In the genomic region with DNA sequence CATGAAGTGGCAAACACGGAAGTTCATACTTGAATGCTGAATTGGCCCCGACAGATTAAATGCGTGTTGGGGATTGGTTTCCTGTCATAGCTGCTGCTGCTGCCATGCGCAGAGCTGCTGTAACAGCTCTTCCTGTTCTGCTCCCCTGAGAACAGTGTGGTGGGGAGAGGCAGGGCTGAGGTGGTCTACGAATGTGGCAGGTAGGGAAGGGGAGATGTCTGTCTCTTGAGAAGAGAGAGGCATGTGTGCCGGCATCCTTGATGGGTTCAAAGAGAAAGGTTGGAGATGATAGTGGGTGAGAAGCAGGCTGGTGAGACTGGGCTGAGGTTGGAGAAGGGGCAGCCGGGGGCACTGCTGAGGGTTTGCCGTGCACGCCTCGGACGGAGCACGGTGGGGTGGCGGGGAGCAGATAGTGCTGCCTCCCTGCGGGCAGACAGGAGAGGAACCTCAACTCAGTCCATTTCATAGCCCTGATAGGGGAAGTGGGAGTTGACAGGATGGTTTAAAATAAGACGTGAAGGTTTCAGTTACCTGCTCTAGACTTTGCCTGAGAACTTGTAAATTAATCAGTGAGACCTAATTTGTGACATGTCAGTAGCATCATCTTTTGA, we compare ENCODE assay signal across 8 cellular contexts. TPM values are rescaled to one million over a fixed set of nuclear protein-coding genes. Genes with fewer than 3 reads are reported as not detected.
DNase-seq lines count a peak whose midpoint lies in the region; ATAC-seq, FAIRE-seq and TF ChIP-seq lines count a peak whose summit lies in the region.

No MANE protein-coding gene starts in this region.

- POLR2A ChIA-PET in PC-3 (lab: Charles Lee; ENCODE audit: unreplicated experiment) = no interaction called here

- H3K27me3 Mint-ChIP-seq in activated T-helper 2 cell treated with anti-CD3 and anti-CD28 coated beads, Interferon-gamma antibody, Interleukin-2, Interleukin-4, amounts not matched to agents 10 μg/mL and 5 μg/mL and 100 μg/mL, durations not matched to agents 14 hours and 24 hours and 36 hours (ENCODE audit: low read depth) = peaks cover 2% of the 10 kb centered on the region

- H3K4me2 ChIP-seq in OCI-LY3 (ENCODE audit: low read length) (peak overlapping the region; percentile 92), PC-3 (ENCODE audit: low read length) (no peak overlapping the region)

- H3K27me3 ChIP-seq in OCI-LY3 (ENCODE audit: low read depth, low read length) (no peaks in the 10 kb centered on the region), PC-3 (ENCODE audit: low read length) (no peaks in the 10 kb centered on the region)

- H3K4me1 ChIP-seq in OCI-LY3 (ENCODE audit: low read length) = peaks cover 24% of the 10 kb centered on the region
- H3K4me1 ChIP-seq in kidney (ENCODE audit: control insufficient read depth in 1 of 2, insufficient read depth in 1 of 2, low read depth in 1 of 2, low read length in 2 of 2) = no peaks in the 10 kb centered on the region
- no peaks in the 10 kb centered on the region for H3K4me1 ChIP-seq in PC-3 (ENCODE audit: insufficient read depth, low read length)

- H3K4me3 Mint-ChIP-seq in activated T-helper 2 cell treated with anti-CD3 and anti-CD28 coated beads, Interferon-gamma antibody, Interleukin-2, Interleukin-4, amounts not matched to agents 10 μg/mL and 5 μg/mL and 100 μg/mL, durations not matched to agents 14 hours and 24 hours and 36 hours (ENCODE audit: low read depth) = peak overlapping the region; percentile 100

- H3K9ac ChIP-seq in OCI-LY3 (ENCODE audit: low read length) (peak overlapping the region; percentile 67), kidney (ENCODE audit: low read length in 2 of 2) (no peak overlapping the region), PC-3 (ENCODE audit: low read length) (no peak overlapping the region)

- CTCF ChIA-PET in PC-3 (lab: Charles Lee) = interaction anchor here (0.7 kb wide), 1 partner anchor 474 kb away, joined by 3 read pairs; no protein-coding TSS in a partner anchor

- no TSS peak for BruUV-seq in PC-3 (replicated peaks; lab: Mats Ljungman, UMichigan)

- no peaks in the 10 kb centered on the region for H3F3A ChIP-seq in PC-3 (ENCODE audit: low read length, unreplicated experiment)

- peak; percentile 71 for DNase-seq in activated T-helper 2 cell treated with anti-CD3 and anti-CD28 coated beads, Interferon-gamma antibody, Interleukin-2, Interleukin-4, amounts not matched to agents 10 μg/mL and 5 μg/mL and 100 μg/mL, durations not matched to agents 14 hours and 24 hours and 36 hours (ENCODE audit: low spot score)
- DNase-seq in kidney (peak; percentile 82), NCI-H526 treated with DMSO at 0.1 percent for 48 hours (lab: John Stamatoyannopoulos, UW) (no peak), PC-3 (no peak)
- DNase-seq in stimulated activated CD8-positive, alpha-beta memory T cell treated with anti-CD3 and anti-CD28 coated beads, Interleukin-4, amount 100 ng/mL, for 48 hours = peak; percentile 84

- H3K79me2 ChIP-seq in OCI-LY3 (ENCODE audit: low read length) (no peaks in the 10 kb centered on the region), PC-3 (ENCODE audit: low read length) (no peaks in the 10 kb centered on the region)

- intact Hi-C loops in activated T-helper 2 cell treated with anti-CD3 and anti-CD28 coated beads, Interferon-gamma antibody, Interleukin-2, Interleukin-4, amounts not matched to agents 10 μg/mL and 5 μg/mL and 100 μg/mL, durations not matched to agents 14 hours and 24 hours and 36 hours (cut with micrococcal nuclease) = loop anchor here (2.0 to 5.0 kb wide), 6 partner anchors 46 to 416 kb away; a partner anchor contains a TSS
- intact Hi-C loops in kidney (cut with DNase I) = no loop called here
- intact Hi-C loops in PC-3 (cut with micrococcal nuclease) = loop anchor here (10.0 kb wide), 2 partner anchors 352 to 532 kb away; no protein-coding TSS in a partner anchor

- peak overlapping the region; percentile 85 for H3K27ac ChIP-seq in OCI-LY3 (ENCODE audit: low read length)
- peak overlapping the region in 1 of 2 donors; percentile 33 for H3K27ac ChIP-seq in kidney (ENCODE audit: low read depth in 2 of 2, low read length in 2 of 2)
- H3K27ac ChIP-seq in PC-3 (ENCODE audit: low read length) = no peak overlapping the region

- ATAC-seq in HG02588 (IDR thresholded peaks at IDR 0.05; ENCODE audit: unreplicated experiment) (peak; percentile 95), PC-3 (no peak)

- H3K36me3 Mint-ChIP-seq in activated T-helper 2 cell treated with anti-CD3 and anti-CD28 coated beads, Interferon-gamma antibody, Interleukin-2, Interleukin-4, amounts not matched to agents 10 μg/mL and 5 μg/mL and 100 μg/mL, durations not matched to agents 14 hours and 24 hours and 36 hours (ENCODE audit: low read depth) = no peaks in the 10 kb centered on the region

- H3K4me3 ChIP-seq in OCI-LY3 (ENCODE audit: low read length) (peak overlapping the region; percentile 75), kidney (ENCODE audit: low read length in 2 of 2) (no peak overlapping the region), PC-3 (ENCODE audit: low read length) (no peak overlapping the region)

- H2AFZ ChIP-seq in OCI-LY3 (ENCODE audit: low read depth, low read length) (peak overlapping the region; percentile 51; the same call in 1 of the 2 replicates), PC-3 (ENCODE audit: low read length) (no peak overlapping the region)

- no peaks in the 10 kb centered on the region for H3K9me3 Mint-ChIP-seq in activated T-helper 2 cell treated with anti-CD3 and anti-CD28 coated beads, Interferon-gamma antibody, Interleukin-2, Interleukin-4, amounts not matched to agents 10 μg/mL and 5 μg/mL and 100 μg/mL, durations not matched to agents 14 hours and 24 hours and 36 hours

- H3K4me1 Mint-ChIP-seq in activated T-helper 2 cell treated with anti-CD3 and anti-CD28 coated beads, Interferon-gamma antibody, Interleukin-2, Interleukin-4, amounts not matched to agents 10 μg/mL and 5 μg/mL and 100 μg/mL, durations not matched to agents 14 hours and 24 hours and 36 hours (ENCODE audit: low read depth) = peaks cover 51% of the 10 kb centered on the region

- H3K9me3 ChIP-seq in OCI-LY3 (ENCODE audit: insufficient read depth, low read length) (no peaks in the 10 kb centered on the region), kidney (ENCODE audit: control insufficient read depth in 1 of 2, low read length in 2 of 2) (no peaks in the 10 kb centered on the region), PC-3 (ENCODE audit: low read length) (no peaks in the 10 kb centered on the region)

- H3K36me3 ChIP-seq in OCI-LY3 (replicated peaks; ENCODE audit: low read depth, low read length) (peaks cover 49% of the 10 kb centered on the region), kidney (ENCODE audit: control insufficient read depth in 1 of 2, insufficient read depth in 2 of 2, low read length in 2 of 2) (peaks cover 4 to 19% of the 10 kb centered on the region in 2 donors), PC-3 (ENCODE audit: low read depth, low read length) (no peaks in the 10 kb centered on the region)

- H3K9me2 ChIP-seq in PC-3 (replicated peaks; ENCODE audit: low read length) = no peaks in the 10 kb centered on the region

- TF ChIP-seq CTCF in GM12874 (IDR thresholded peaks at IDR 0.05; ENCODE audit: insufficient read depth, low read depth, low read length) (peak; percentile 72), OCI-LY3 (IDR thresholded peaks at IDR 0.05; ENCODE audit: low read depth, low read length) (peak; percentile 72), kidney (IDR thresholded peaks at IDR 0.05; ENCODE audit: borderline replicate concordance, extremely low read depth, insufficient read depth) (no peak), PC-3 (conservative IDR thresholded peaks at IDR 0.05; ENCODE audit: low read depth, low read length) (no peak)

- H3K27ac Mint-ChIP-seq in activated T-helper 2 cell treated with anti-CD3 and anti-CD28 coated beads, Interferon-gamma antibody, Interleukin-2, Interleukin-4, amounts not matched to agents 10 μg/mL and 5 μg/mL and 100 μg/mL, durations not matched to agents 14 hours and 24 hours and 36 hours = peak overlapping the region; percentile 100

- no peak for FAIRE-seq in kidney (lab: Jason Lieb, UNC)

- H4K20me1 ChIP-seq in OCI-LY3 (ENCODE audit: insufficient read depth, low read length) (peaks cover 7% of the 10 kb centered on the region; the same call in 1 of the 2 replicates), PC-3 (ENCODE audit: low read length) (no peaks in the 10 kb centered on the region)

RNA-seq across cellular contexts. Expression of a gene that starts 46.1 kb away (rescaled TPM):
- 38.7 and 39.3 TPM in 2 replicates for total RNA-seq in activated T-helper 2 cell treated with anti-CD3 and anti-CD28 coated beads, Interferon-gamma antibody, Interleukin-2, Interleukin-4, amounts not matched to agents 10 μg/mL and 5 μg/mL and 100 μg/mL, durations not matched to agents 14 hours and 24 hours and 36 hours
- total RNA-seq in kidney (28.1 TPM), PC-3 (2014; rRNA removed) (67.5 and 83.6 TPM in 2 replicates)
- polyA plus RNA-seq in kidney (ENCODE audit: insufficient read depth, low read depth, low replicate concordance) = 8.0 TPM

Comparison
In these comparisons a context has a peak if more than half of its experiments do, and no peak if none do; other contexts are left out.
1. CTCF ChIP-seq: peak in GM12874 (single experiment) and OCI-LY3 (single experiment); none in kidney (single experiment) and PC-3 (single experiment).
2. DNase-seq: peak in activated T-helper 2 cell treated with anti-CD3 and anti-CD28 coated beads, Interferon-gamma antibody, Interleukin-2, Interleukin-4, amounts not matched to agents 10 μg/mL and 5 μg/mL and 100 μg/mL, durations not matched to agents 14 hours and 24 hours and 36 hours (single experiment), kidney (single experiment) and stimulated activated CD8-positive, alpha-beta memory T cell treated with anti-CD3 and anti-CD28 coated beads, Interleukin-4, amount 100 ng/mL, for 48 hours (single experiment); none in NCI-H526 treated with DMSO at 0.1 percent for 48 hours (single experiment) and PC-3 (single experiment).